In genomic region chr12:106288510-106289195, GRCh38 we compare ENCODE assay signal across 1 cellular context.
TF ChIP-seq lines count a peak whose summit lies in the region.

No MANE protein-coding gene starts in this region.

TF ChIP-seq in K562, 482 proteins besides CTCF, POLR2A, EP300 and RAD21 (continued from another document and continues in another):
- TF ChIP-seq CUX1 (CRISPR knock-in tag; IDR thresholded peaks at IDR 0.05) (no peak), MEIS2 (IDR thresholded peaks at IDR 0.05; ENCODE audit: partially characterized antibody) (peak; percentile 78), RNF2 (IDR thresholded peaks at IDR 0.05) (0 out of 2 replicates have a peak, but pooled peaks have one; percentile 21), NKRF (IDR thresholded peaks at IDR 0.05; ENCODE audit: borderline replicate concordance) (no peak), JUND (IDR thresholded peaks at IDR 0.05; ENCODE audit: borderline replicate concordance, low read depth, low read length) (peak; percentile 96), JUND (tag; IDR thresholded peaks at IDR 0.05; ENCODE audit: borderline replicate concordance, low read depth, low read length) (peak; percentile 94), CBFA2T2 (conservative IDR thresholded peaks at IDR 0.05) (no peak), HMG20A (CRISPR knock-in tag; conservative IDR thresholded peaks at IDR 0.05) (no peak), NCOA2 (IDR thresholded peaks at IDR 0.05; ENCODE audit: partially characterized antibody in 2 of 2) (no peak), HDAC2 (IDR thresholded peaks at IDR 0.05) (no peak), PHTF2 (CRISPR knock-in tag; IDR thresholded peaks at IDR 0.05) (no peak), BACH1 (tag; IDR thresholded peaks at IDR 0.05) (peak; percentile 81), CEBPB (tag; IDR thresholded peaks at IDR 0.05) (peak; percentile 46; the same call in 1 of the 2 replicates), BRD4 (IDR thresholded peaks at IDR 0.05) (0 out of 2 replicates have a peak, but pooled peaks have one; percentile 25), ZNF324 (CRISPR knock-in tag; IDR thresholded peaks at IDR 0.05) (no peak), ZFP1 (CRISPR knock-in tag; IDR thresholded peaks at IDR 0.05) (no peak), NFXL1 (CRISPR knock-in tag; IDR thresholded peaks at IDR 0.05) (no peak; the same call in 1 of the 2 replicates), RBM14 (IDR thresholded peaks at IDR 0.05; ENCODE audit: borderline replicate concordance, insufficient read depth, low read depth, low read length) (no peak), CHCHD3 (CRISPR knock-in tag; IDR thresholded peaks at IDR 0.05) (no peak), GABPA (tag; conservative IDR thresholded peaks at IDR 0.05; ENCODE audit: low read depth) (no peak; the same call in 1 of the 2 replicates), ZNF830 (CRISPR knock-in tag; IDR thresholded peaks at IDR 0.05) (no peak), MED1 (CRISPR knock-in tag; IDR thresholded peaks at IDR 0.05; ENCODE audit: borderline replicate concordance) (no peak), EWSR1 (IDR thresholded peaks at IDR 0.05; ENCODE audit: borderline replicate concordance, low read depth, partially characterized antibody) (no peak), POLR3A (IDR thresholded peaks at IDR 0.05; ENCODE audit: borderline replicate concordance, extremely low read depth, insufficient read depth, insufficient read length) (no peak), ZNF133 (CRISPR knock-in tag; IDR thresholded peaks at IDR 0.05) (no peak), ZNF140 (CRISPR knock-in tag; IDR thresholded peaks at IDR 0.05) (no peak), TAL1 (IDR thresholded peaks at IDR 0.05) (peak; percentile 15; the same call in 1 of the 2 replicates), HOMEZ (CRISPR knock-in tag; IDR thresholded peaks at IDR 0.05) (no peak), U2AF2 (optimal IDR thresholded peaks at IDR 0.05; ENCODE audit: low read depth, low read length) (no peak), SRF (CRISPR knock-in tag; IDR thresholded peaks at IDR 0.05) (no peak), POLR2G (IDR thresholded peaks at IDR 0.05; ENCODE audit: low read depth, low read length) (no peak), IRF9 (tag; IDR thresholded peaks at IDR 0.05) (peak; percentile 68; the same call in 1 of the 2 replicates), TSHZ1 (CRISPR knock-in tag; IDR thresholded peaks at IDR 0.05) (no peak), ZNF785 (CRISPR knock-in tag; IDR thresholded peaks at IDR 0.05) (no peak), DPF2 (IDR thresholded peaks at IDR 0.05) (peak; percentile 89), FOXP1 (CRISPR knock-in tag; IDR thresholded peaks at IDR 0.05) (no peak), CGGBP1 (CRISPR knock-in tag; IDR thresholded peaks at IDR 0.05) (no peak), ZFP36 (IDR thresholded peaks at IDR 0.05; ENCODE audit: low read depth, low read length, partially characterized antibody) (no peak), CHAMP1 (IDR thresholded peaks at IDR 0.05) (no peak), ZNF668 (CRISPR knock-in tag; IDR thresholded peaks at IDR 0.05) (peak; percentile 72; the same call in 1 of the 2 replicates), JUN (IDR thresholded peaks at IDR 0.05; ENCODE audit: borderline replicate concordance, low read depth, low read length) (peak; percentile 92), JUN (CRISPR knock-in tag; IDR thresholded peaks at IDR 0.05; ENCODE audit: borderline replicate concordance) (no peak), THRA (IDR thresholded peaks at IDR 0.05) (no peak)
